ENCODE assay signal across 2 cellular contexts in genomic region chrX:149727308-149727707, GRCh38. TPM values are rescaled to one million over a fixed set of nuclear protein-coding genes. Genes with fewer than 3 reads are reported as not detected.
"Had no signal": no experiment of that assay in that cellular context is flagged by ENCODE, and none has a peak within 500 bp of the region (broad histone marks: within the 10 kb centered on the region; RNA-seq: fewer than 3 reads in every experiment).

No MANE protein-coding gene starts in this region.

RNA-seq across cellular contexts. Expression of gene MAGEA11, which starts 15.4 kb away (rescaled TPM):
- total RNA-seq: G401, GM12878 had no signal

RNA-seq across cellular contexts. Expression of gene MAGEA9, which starts 54.4 kb away (rescaled TPM):
- total RNA-seq: G401, GM12878 had no signal
- polyA plus RNA-seq: GM12878 had no signal
